In the genomic region with DNA sequence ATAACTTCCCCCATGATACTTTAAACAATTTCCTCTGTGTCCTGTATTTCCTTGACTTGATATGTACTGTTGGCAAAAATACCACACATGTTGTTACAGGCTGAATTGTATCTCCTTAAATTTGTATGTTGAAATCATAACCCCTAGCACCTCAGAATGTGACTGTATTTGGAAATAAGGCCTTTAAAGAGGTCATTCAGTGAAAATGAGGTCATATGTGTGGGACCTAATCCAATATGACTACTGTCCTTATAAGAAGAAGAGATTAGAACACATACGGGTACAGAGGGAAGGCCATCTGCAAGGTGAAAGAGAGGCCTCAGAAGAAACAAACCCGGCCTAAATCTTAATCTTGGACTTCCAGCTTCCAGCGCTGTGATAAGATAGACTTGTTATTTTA, we compare ENCODE assay signal across 23 cellular contexts.
DNase-seq lines count a peak whose midpoint lies in the region; ATAC-seq and TF ChIP-seq lines count a peak whose summit lies in the region.
"Had no signal": no experiment of that assay in that cellular context is flagged by ENCODE, and none has a peak within 500 bp of the region (broad histone marks: within the 10 kb centered on the region; RNA-seq: fewer than 3 reads in every experiment).

No MANE protein-coding gene starts in this region.

- WGBS in body of pancreas, 2 donors: 24 to 36% methylated on average over 3 of the region's 3 CpGs

- DNase-seq in NCI-H82 (lab: John Stamatoyannopoulos, UW) (peak; percentile 59), body of pancreas (no peak), fibroblast of pulmonary artery (ENCODE audit: low read depth) (peak; percentile 50), upper lobe of right lung (no peak), DMS153 treated with DMSO at 0.1 percent for 48 hours (lab: John Stamatoyannopoulos, UW; ENCODE audit: unreplicated experiment) (no peak), DMS 273 (lab: John Stamatoyannopoulos, UW; ENCODE audit: unreplicated experiment) (no peak)
- DNase-seq: CD4-positive, CD25-positive, alpha-beta regulatory T cell; COR-L47; DMS 273 treated with DMSO at 0.1 percent for 48 hours; DND-41; GOT3; KG1; NCI-H1092 treated with DMSO at 0.1 percent for 48 hours; NCI-H146; NCI-H2029; NCI-H2227 treated with DMSO at 0.1 percent for 48 hours; NCI-H510A; NCI-H774; PC-3; SHP77 had no signal

- no peaks in the 10 kb centered on the region for H3K27me3 ChIP-seq in body of pancreas
- no peaks in the 10 kb centered on the region for H3K27me3 ChIP-seq in upper lobe of right lung

- no peak for TF ChIP-seq POLR2A in body of pancreas (IDR thresholded peaks at IDR 0.05)

- H3K4me1 ChIP-seq in body of pancreas (peaks cover 24% of the 10 kb centered on the region), upper lobe of right lung (no peaks in the 10 kb centered on the region)

- TF ChIP-seq CTCF in body of pancreas (IDR thresholded peaks at IDR 0.05) (no peak), fibroblast of pulmonary artery (IDR thresholded peaks at IDR 0.05; ENCODE audit: low read length, missing control alignments) (no peak), upper lobe of right lung (IDR thresholded peaks at IDR 0.05) (no peak)

- intact Hi-C loops in body of pancreas (cut with DNase I) (no loop called here), upper lobe of right lung (cut with DNase I) (no loop called here)

- H3K9me3 ChIP-seq in body of pancreas: no peaks in the 10 kb centered on the region
- no peaks in the 10 kb centered on the region for H3K9me3 ChIP-seq in upper lobe of right lung

- no peak overlapping the region for H3K4me3 ChIP-seq in body of pancreas
- H3K4me3 ChIP-seq in fibroblast of pulmonary artery (replicated peaks; ENCODE audit: low read depth, low read length): no peak overlapping the region
- no peak overlapping the region for H3K4me3 ChIP-seq in upper lobe of right lung
- H3K4me3 ChIP-seq: GM12878 had no signal

- H3K27ac ChIP-seq in body of pancreas: peak overlapping the region in 3 of 4 donors; percentile 3 to 29 (median 16)
- no peak overlapping the region for H3K27ac ChIP-seq in upper lobe of right lung

- no peaks in the 10 kb centered on the region for H3K36me3 ChIP-seq in body of pancreas (replicated peaks in 1 of 2; ENCODE audit: insufficient read depth in 1 of 2, low read depth in 2 of 2)
- H3K36me3 ChIP-seq in upper lobe of right lung: no peaks in the 10 kb centered on the region

- ATAC-seq in body of pancreas (peak; percentile 77), upper lobe of right lung (peak; percentile 16), HG03442 (IDR thresholded peaks at IDR 0.05; ENCODE audit: unreplicated experiment) (no peak)
- ATAC-seq: GM12878, HCT116, PC-3 had no signal

Comparison
In these comparisons a context has a peak if more than half of its experiments do, and no peak if none do; other contexts are left out.
1. DNase-seq: peak in NCI-H82 (single experiment) and fibroblast of pulmonary artery (single experiment); none in body of pancreas (0 of 4), upper lobe of right lung (single experiment), DMS153 treated with DMSO at 0.1 percent for 48 hours (single experiment) and DMS 273 (single experiment).